In genomic region chr7:2713370-2713769, GRCh38 we compare ENCODE assay signal across 12 cellular contexts. TPM values are rescaled to one million over a fixed set of nuclear protein-coding genes. Genes with fewer than 3 reads are reported as not detected.
A peak's percentile ranks its signal among the peaks of the same experiment; 100 is the strongest.
DNase-seq lines count a peak whose midpoint lies in the region; ATAC-seq and TF ChIP-seq lines count a peak whose summit lies in the region.
"Had no signal": no experiment of that assay in that cellular context is flagged by ENCODE, and none has a peak within 500 bp of the region (broad histone marks: within the 10 kb centered on the region; RNA-seq: fewer than 3 reads in every experiment).

No MANE protein-coding gene starts in this region.

- H3K9me3 Mint-ChIP-seq in nephron progenitor cell: no peaks in the 10 kb centered on the region
- H3K9me3 Mint-ChIP-seq: activated T-helper 2 cell treated with anti-CD3 and anti-CD28 coated beads, Interferon-gamma antibody, Interleukin-2, Interleukin-4, amounts not matched to agents 10 μg/mL and 5 μg/mL and 100 μg/mL, durations not matched to agents 14 hours and 24 hours and 36 hours had no signal

- no peak for ATAC-seq in HG03460 (IDR thresholded peaks at IDR 0.05; ENCODE audit: unreplicated experiment)

- H3K4me3 Mint-ChIP-seq in nephron progenitor cell: peak overlapping the region; percentile 43

- H3K36me3 Mint-ChIP-seq in nephron progenitor cell (ENCODE audit: low read depth): peaks cover 26% of the 10 kb centered on the region

- H3K27me3 Mint-ChIP-seq in nephron progenitor cell (ENCODE audit: low read depth, poor library complexity): peaks cover 4% of the 10 kb centered on the region

- DNase-seq in ELF-1 (ENCODE audit: low read depth, low spot score): peak; percentile 72
- DNase-seq in NCI-H69 (lab: John Stamatoyannopoulos, UW): peak; percentile 15
- DNase-seq in dermis blood vessel endothelial cell: peak; percentile 57
- peak; percentile 67 for DNase-seq in nephron progenitor cell
- DNase-seq in activated CD4-positive, CD25-positive, alpha-beta regulatory T cell (lab: John Stamatoyannopoulos, UW): no peak
- no peak for DNase-seq in NOMO-1 treated with DMSO at 0.1 percent for 48 hours (lab: John Stamatoyannopoulos, UW; ENCODE audit: unreplicated experiment)
- DNase-seq: activated CD4-positive, alpha-beta T cell treated with anti-CD3 and anti-CD28 coated beads for 4 hours; midbrain; NCI-H1417; SHP77 treated with DMSO at 0.1 percent for 48 hours had no signal

- H3K27ac Mint-ChIP-seq in nephron progenitor cell: peak overlapping the region; percentile 87
- H3K27ac Mint-ChIP-seq: activated T-helper 2 cell treated with anti-CD3 and anti-CD28 coated beads, Interferon-gamma antibody, Interleukin-2, Interleukin-4, amounts not matched to agents 10 μg/mL and 5 μg/mL and 100 μg/mL, durations not matched to agents 14 hours and 24 hours and 36 hours had no signal

- TF ChIP-seq CTCF in nephron progenitor cell (IDR thresholded peaks at IDR 0.05): peak; percentile 9

- H3K4me1 Mint-ChIP-seq in nephron progenitor cell: peaks cover 71% of the 10 kb centered on the region

RNA-seq across cellular contexts. Expression of gene AMZ1, which starts 25.4 kb away (rescaled TPM):
- under 0.01 TPM in 2 replicates for total RNA-seq in dermis blood vessel endothelial cell

Comparison
In these comparisons a context has a peak if more than half of its experiments do, and no peak if none do; other contexts are left out.
1. DNase-seq: peak in ELF-1 (single experiment), NCI-H69 (single experiment), dermis blood vessel endothelial cell (single experiment) and nephron progenitor cell (single experiment); none in activated CD4-positive, CD25-positive, alpha-beta regulatory T cell (0 of 4) and NOMO-1 treated with DMSO at 0.1 percent for 48 hours (single experiment).